21 cellular contexts compared by ENCODE assay signal in genomic region chr20:1154734-1155133, GRCh38. TPM values are rescaled to one million over a fixed set of nuclear protein-coding genes. Genes with fewer than 3 reads are reported as not detected.
"Had no signal": no experiment of that assay in that cellular context is flagged by ENCODE, and none has a peak within 500 bp of the region (broad histone marks: within the 10 kb centered on the region; RNA-seq: fewer than 3 reads in every experiment).

No MANE protein-coding gene starts in this region.

- DNase-seq: IMR-90, Karpas-422, KG1, MM.1S, NCI-H1092 treated with DMSO at 0.1 percent for 48 hours, NCI-H1436, NCI-H187, NCI-H2029, NCI-H2081 treated with DMSO at 0.1 percent for 48 hours, NCI-H2171, NCI-H226, NCI-H446, NCI-H510A, NCI-H524 treated with DMSO at 0.1 percent for 48 hours, NCI-H69, NCI-H774, RPMI8226, SHP77 treated with DMSO at 0.1 percent for 48 hours, SJCRH30 had no signal

- H3K4me3 ChIP-seq: SJCRH30 had no signal

- H3K9me3 ChIP-seq: SJCRH30 had no signal

- H3K27ac ChIP-seq: SJCRH30 had no signal

- H3K4me1 ChIP-seq: SJCRH30 had no signal

- H3K27me3 ChIP-seq: SJCRH30 had no signal

- FAIRE-seq: RCC 7860 had no signal

RNA-seq across cellular contexts. Expression of gene TMEM74B, which starts 30.0 kb away (rescaled TPM):
- total RNA-seq: IMR-90, SJCRH30 had no signal

RNA-seq across cellular contexts. Expression of gene C20orf202, which starts 48.5 kb away (rescaled TPM):
- total RNA-seq: IMR-90, M059J, SJCRH30 had no signal
- polyA plus RNA-seq: IMR-90 had no signal
